Comparison of ENCODE assay signal across 33 cellular contexts in the genomic region with DNA sequence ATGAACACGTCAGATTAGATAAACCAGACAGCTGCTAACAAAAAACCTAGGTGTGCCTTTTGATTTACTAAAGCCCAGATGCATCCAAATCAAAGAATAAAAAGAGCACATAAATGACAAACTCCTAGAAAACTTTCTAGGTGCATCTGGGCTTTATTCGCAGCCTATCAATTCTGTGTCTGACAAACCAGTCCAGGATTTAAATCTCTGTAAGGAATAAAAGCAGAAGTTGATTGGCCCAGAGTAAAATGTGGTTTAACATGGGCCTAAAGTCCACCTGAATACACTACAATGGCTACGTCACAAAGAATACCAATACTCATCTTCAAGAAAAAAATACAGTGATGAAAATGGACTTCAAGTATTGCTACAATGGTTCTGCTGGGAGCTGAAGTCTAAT.
"Had no signal": no experiment of that assay in that cellular context is flagged by ENCODE, and none has a peak within 500 bp of the region (broad histone marks: within the 10 kb centered on the region; RNA-seq: fewer than 3 reads in every experiment).

No MANE protein-coding gene starts in this region.

- FAIRE-seq: astrocyte, bronchial epithelial cell had no signal

- H3K27ac ChIP-seq: adrenal gland, ascending aorta, body of pancreas, brain microvascular endothelial cell, breast epithelium, cardiac muscle cell had no signal

- H3K36me3 ChIP-seq: adrenal gland, ascending aorta, brain microvascular endothelial cell, breast epithelium, cardiac muscle cell had no signal

- H3K4me1 ChIP-seq: adrenal gland, ascending aorta, breast epithelium had no signal

- DNase-seq: activated effector memory CD4-positive, alpha-beta T cell treated with anti-CD3 and anti-CD28 coated beads, Interleukin-2, amount 50 U/mL, for 16 hours; activated effector memory CD4-positive, alpha-beta T cell treated with Interleukin-2 at 50 U/mL for 16 hours; activated gamma-delta T cell; activated gamma-delta T cell treated with Interleukin-2 at 50 U/mL for 16 hours; activated naive CD4-positive, alpha-beta T cell; activated naive CD4-positive, alpha-beta T cell treated with anti-CD3 and anti-CD28 coated beads for 36 hours; activated naive CD4-positive, alpha-beta T cell treated with anti-CD3 and anti-CD28 coated beads, Interleukin-2, amount 10 ng/mL, durations not matched to agents 7 days and 5 days; activated naive CD4-positive, alpha-beta T cell treated with anti-CD3 and anti-CD28 coated beads, Interleukin-2, amount 50 U/mL, for 16 hours; activated naive CD4-positive, alpha-beta T cell treated with Interleukin-2 at 50 U/mL for 16 hours; activated naive CD8-positive, alpha-beta T cell treated with anti-CD3 and anti-CD28 coated beads for 36 hours; activated naive CD8-positive, alpha-beta T cell treated with anti-CD3 and anti-CD28 coated beads, Interleukin-2, amount 10 ng/mL, durations not matched to agents 7 days and 5 days; activated naive CD8-positive, alpha-beta T cell treated with anti-CD3 and anti-CD28 coated beads, Interleukin-2, amount 50 U/mL, for 24 hours; activated T-cell treated with anti-CD3 and anti-CD28 coated beads, Interleukin-2, amount 50 U/mL, for 24 hours; activated T-cell treated with anti-CD3 and anti-CD28 coated beads, Interleukin-2, amount 50 U/mL, for 4 hours; activated T-cell treated with anti-CD3 and anti-CD28 coated beads, Interleukin-2, amount 50 U/mL, for 48 hours; activated T-cell treated with anti-CD3 and anti-CD28 coated beads, Interleukin-2, amount 50 U/mL, for 72 hours; adrenal gland; amniotic stem cell; amygdala; anterior cingulate cortex; aorta; body of pancreas; brain microvascular endothelial cell; caudate nucleus; central memory CD4-positive, alpha-beta T cell; cerebellar nuclear complex had no signal

- H3K27me3 ChIP-seq: adrenal gland, ascending aorta, body of pancreas, brain microvascular endothelial cell, breast epithelium, cardiac muscle cell had no signal

- ATAC-seq: activated naive CD4-positive, alpha-beta T cell treated with anti-CD3 and anti-CD28 coated beads, Interleukin-2, amount 50 U/mL, for 72 hours; activated naive CD8-positive, alpha-beta T cell treated with anti-CD3 and anti-CD28 coated beads, Interleukin-2, amount 50 U/mL, for 24 hours; activated T-cell treated with anti-CD3 and anti-CD28 coated beads, Interleukin-2, amount 50 U/mL, for 4 hours; activated T-cell treated with anti-CD3 and anti-CD28 coated beads, Interleukin-2, amount 50 U/mL, for 72 hours; activated T-helper 17 cell treated with anti-CD3 and anti-CD28 coated beads, Interleukin-2, amount 50 U/mL, for 72 hours; body of pancreas had no signal

- H3K9me3 ChIP-seq: adrenal gland, ascending aorta, body of pancreas, breast epithelium had no signal

- H3K4me3 ChIP-seq: adrenal gland, ascending aorta, body of pancreas, breast epithelium, cardiac muscle cell had no signal
